In genomic region chr20:17610566-17611289, GRCh38 we compare ENCODE assay signal across 8 cellular contexts. TPM values are rescaled to one million over a fixed set of nuclear protein-coding genes. Genes with fewer than 3 reads are reported as not detected.
DNase-seq lines count a peak whose midpoint lies in the region; ATAC-seq, FAIRE-seq and TF ChIP-seq lines count a peak whose summit lies in the region.

No MANE protein-coding gene starts in this region.

- WGBS in A549 (ENCODE audit: missing lambda C conversion rate) = 82% methylated on average over 17 of the region's 19 CpGs
- WGBS in body of pancreas, 2 donors = 50 to 53% methylated on average over 14 to 19 of the region's 19 CpGs

- no peak for FAIRE-seq in A549 (lab: Jason Lieb, UNC)
- FAIRE-seq in urothelium cell line (lab: Jason Lieb, UNC) = no peak

- DNase-seq in A549 (ENCODE audit: low read depth in 1 of 2, low spot score in 1 of 2) = no peak
- peak in 4 of 5 experiments; percentile 27 to 91 (median 58) for DNase-seq in T-helper 2 cell
- peak in 3 of 4 donors; percentile 51 to 63 (median 56) for DNase-seq in body of pancreas
- peak; percentile 1 for DNase-seq in urothelium cell line (ENCODE audit: low spot score)
- no peak for DNase-seq in HEK293T (ENCODE audit: extremely low spot score)
- DNase-seq in EL = no peak
- no peak for DNase-seq in SW 1271 (lab: John Stamatoyannopoulos, UW)

- H3K4me2 ChIP-seq in A549 = no peak overlapping the region

- intact Hi-C loops in body of pancreas (cut with DNase I) = no loop called here

- ATAC-seq in A549 (peak; percentile 4 to 10), body of pancreas (peak; percentile 9)

- H3K4me1 ChIP-seq in A549 = peaks cover 22% of the 10 kb centered on the region
- H3K4me1 ChIP-seq in body of pancreas = peaks cover 65% of the 10 kb centered on the region
- H3K4me1 ChIP-seq in muscle layer of duodenum (ENCODE audit: control insufficient read depth in 1 of 2, insufficient read depth in 2 of 2, low read length in 2 of 2) = peaks cover 5 to 71% of the 10 kb centered on the region in 2 donors

- CTCF ChIA-PET in A549 (lab: Yijun Ruan, JAX) = interaction anchor here (0.8 to 2.4 kb wide), 25 partner anchors 8 to 385 kb away, joined by 3 to 31 read pairs (median 3); partner anchors contain the start of gene BFSP1
- CTCF ChIA-PET in HEK293T (lab: Yijun Ruan, JAX) = no interaction called here

- POLR2A ChIA-PET in A549 (lab: Yijun Ruan, JAX) (interaction anchor here (1.2 to 1.5 kb wide), 2 partner anchors 9 to 40 kb away, joined by 5 to 6 read pairs; partner anchors contain the start of gene DSTN), HEK293T (lab: Yijun Ruan, JAX) (interaction anchor here (0.9 to 1.0 kb wide), 2 partner anchors 40 to 41 kb away, joined by 3 to 4 read pairs; partner anchors contain the start of gene DSTN)

- no peak for TF ChIP-seq RAD21 in A549 (conservative IDR thresholded peaks at IDR 0.05 in 1 of 2, IDR thresholded peaks at IDR 0.05 in 1 of 2)

- no peak for TF ChIP-seq POLR2A in A549 (IDR thresholded peaks at IDR 0.05; ENCODE audit: low read length)
- no peak for TF ChIP-seq POLR2A in body of pancreas (IDR thresholded peaks at IDR 0.05)

- TF ChIP-seq EP300 in A549 (IDR thresholded peaks at IDR 0.05) = no peak

- no peak for TF ChIP-seq CTCF in A549 (IDR thresholded peaks at IDR 0.05)
- TF ChIP-seq CTCF in body of pancreas (IDR thresholded peaks at IDR 0.05) = no peak

- H3K36me3 ChIP-seq in body of pancreas (replicated peaks in 1 of 2; ENCODE audit: insufficient read depth in 1 of 2, low read depth in 2 of 2) = peaks cover 3 to 4% of the 10 kb centered on the region in 2 donors
- peaks cover 10 to 25% of the 10 kb centered on the region in 2 donors for H3K36me3 ChIP-seq in muscle layer of duodenum (ENCODE audit: control insufficient read depth in 1 of 2, insufficient read depth in 2 of 2, low read length in 2 of 2)

- H3K27ac ChIP-seq in A549 = peak overlapping the region in 1 of 2 experiments; percentile 66; a peak in 2 of 6 replicates
- H3K27ac ChIP-seq in body of pancreas = peak overlapping the region; percentile 44 to 83 (median 68)
- peak overlapping the region; percentile 23 for H3K27ac ChIP-seq in muscle layer of duodenum (ENCODE audit: low read length)

- H3K4me3 ChIP-seq in A549 (no peak overlapping the region), body of pancreas (no peak overlapping the region), muscle layer of duodenum (ENCODE audit: low read depth in 1 of 2, low read length in 2 of 2) (no peak overlapping the region)

- no peaks in the 10 kb centered on the region for H3K9me3 ChIP-seq in A549
- no peaks in the 10 kb centered on the region for H3K9me3 ChIP-seq in body of pancreas
- no peaks in the 10 kb centered on the region for H3K9me3 ChIP-seq in muscle layer of duodenum (ENCODE audit: control insufficient read depth in 1 of 2, low read length in 2 of 2)

- H3K27me3 ChIP-seq in body of pancreas = no peaks in the 10 kb centered on the region
- no peaks in the 10 kb centered on the region for H3K27me3 ChIP-seq in muscle layer of duodenum (ENCODE audit: low read depth, low read length)

TF ChIP-seq in A549, 52 proteins besides CTCF, POLR2A, EP300 and RAD21:
- TF ChIP-seq E2F6 (IDR thresholded peaks at IDR 0.05; ENCODE audit: borderline replicate concordance, low read depth) (no peak), TFCP2L1 (CRISPR knock-in tag; IDR thresholded peaks at IDR 0.05) (no peak), KDM1A (IDR thresholded peaks at IDR 0.05; ENCODE audit: low read depth) (no peak), RNF2 (IDR thresholded peaks at IDR 0.05; ENCODE audit: borderline replicate concordance, low read depth) (no peak), PHF8 (IDR thresholded peaks at IDR 0.05; ENCODE audit: borderline replicate concordance, low read depth) (no peak), ZFP36 (IDR thresholded peaks at IDR 0.05; ENCODE audit: borderline replicate concordance, partially characterized antibody) (no peak), USF2 (IDR thresholded peaks at IDR 0.05) (no peak), FOSL2 (IDR thresholded peaks at IDR 0.05) (no peak), FOSL2 (CRISPR knock-in tag; IDR thresholded peaks at IDR 0.05) (no peak), KDM5A (IDR thresholded peaks at IDR 0.05) (no peak), GATA3 (IDR thresholded peaks at IDR 0.05; ENCODE audit: borderline replicate concordance) (no peak), RCOR1 (IDR thresholded peaks at IDR 0.05; ENCODE audit: low read depth, low read length) (no peak), HDAC2 (IDR thresholded peaks at IDR 0.05) (no peak), CHD4 (IDR thresholded peaks at IDR 0.05; ENCODE audit: borderline replicate concordance) (no peak), CBX2 (IDR thresholded peaks at IDR 0.05; ENCODE audit: borderline replicate concordance, low read depth) (no peak), HEYL (CRISPR knock-in tag; IDR thresholded peaks at IDR 0.05) (no peak), RARB (CRISPR knock-in tag; IDR thresholded peaks at IDR 0.05) (no peak), POLR2AphosphoS2 (conservative IDR thresholded peaks at IDR 0.05; ENCODE audit: low read length) (no peak), ESRRA (IDR thresholded peaks at IDR 0.05; ENCODE audit: borderline replicate concordance, low read length) (no peak), BHLHE40 (IDR thresholded peaks at IDR 0.05; ENCODE audit: low read depth, low read length) (no peak)

TF ChIP-seq in HEK293T, 16 proteins besides CTCF, POLR2A, EP300 and RAD21:
- TF ChIP-seq SUZ12 (IDR thresholded peaks at IDR 0.05) (no peak), SP1 (IDR thresholded peaks at IDR 0.05) (no peak), ZNF384 (IDR thresholded peaks at IDR 0.05) (no peak), FOXK2 (IDR thresholded peaks at IDR 0.05) (no peak), NFRKB (IDR thresholded peaks at IDR 0.05) (no peak), L3MBTL2 (conservative IDR thresholded peaks at IDR 0.05) (no peak), BHLHE40 (IDR thresholded peaks at IDR 0.05; ENCODE audit: borderline replicate concordance) (no peak), TARDBP (IDR thresholded peaks at IDR 0.05) (no peak), HDGF (IDR thresholded peaks at IDR 0.05; ENCODE audit: borderline replicate concordance) (no peak), CTBP1 (IDR thresholded peaks at IDR 0.05; ENCODE audit: borderline replicate concordance) (no peak), LEF1 (IDR thresholded peaks at IDR 0.05; ENCODE audit: borderline replicate concordance) (no peak), ARNT (IDR thresholded peaks at IDR 0.05) (no peak), FOXA1 (IDR thresholded peaks at IDR 0.05) (no peak), FOXM1 (IDR thresholded peaks at IDR 0.05; ENCODE audit: borderline replicate concordance) (no peak), PKNOX1 (IDR thresholded peaks at IDR 0.05) (no peak)

RNA-seq across cellular contexts. Expression of gene DSTN, which starts 40.9 kb away (rescaled TPM):
- polyA plus RNA-seq in A549 (2011; rRNA removed) = 425 and 544 TPM in 2 replicates
- 291 and 367 TPM in 2 replicates for polyA plus RNA-seq in A549 (2012; cell fraction: cytosol; rRNA removed)
- 69.9 and 92.9 TPM in 2 replicates for polyA plus RNA-seq in A549 (2012; cell fraction: nucleus; rRNA removed)
- 1,014 to 1,239 TPM (median 1,131 TPM) in 3 replicates for polyA plus RNA-seq in A549 (2017; fragmentation: RNase III; extraction: RNeasy Plus Mini Kit Qiagen cat#74134 plus additional on column Dnase treatment)
- polyA minus RNA-seq in A549 (2011; rRNA and poly(A)+ RNA removed) = 40.0 and 44.5 TPM in 2 replicates
- 100 to 1,000 TPM; 103 to 464 TPM for total RNA-seq in body of pancreas

Comparison
In these comparisons a context has a peak if more than half of its experiments do, and no peak if none do; other contexts are left out.
1. DNase-seq: peak in T-helper 2 cell (4 of 5), body of pancreas (3 of 4) and urothelium cell line (single experiment); none in A549 (0 of 2), HEK293T (single experiment), EL (single experiment) and SW 1271 (0 of 2).